ENCODE assay signal across 1 cellular context in the genomic region with DNA sequence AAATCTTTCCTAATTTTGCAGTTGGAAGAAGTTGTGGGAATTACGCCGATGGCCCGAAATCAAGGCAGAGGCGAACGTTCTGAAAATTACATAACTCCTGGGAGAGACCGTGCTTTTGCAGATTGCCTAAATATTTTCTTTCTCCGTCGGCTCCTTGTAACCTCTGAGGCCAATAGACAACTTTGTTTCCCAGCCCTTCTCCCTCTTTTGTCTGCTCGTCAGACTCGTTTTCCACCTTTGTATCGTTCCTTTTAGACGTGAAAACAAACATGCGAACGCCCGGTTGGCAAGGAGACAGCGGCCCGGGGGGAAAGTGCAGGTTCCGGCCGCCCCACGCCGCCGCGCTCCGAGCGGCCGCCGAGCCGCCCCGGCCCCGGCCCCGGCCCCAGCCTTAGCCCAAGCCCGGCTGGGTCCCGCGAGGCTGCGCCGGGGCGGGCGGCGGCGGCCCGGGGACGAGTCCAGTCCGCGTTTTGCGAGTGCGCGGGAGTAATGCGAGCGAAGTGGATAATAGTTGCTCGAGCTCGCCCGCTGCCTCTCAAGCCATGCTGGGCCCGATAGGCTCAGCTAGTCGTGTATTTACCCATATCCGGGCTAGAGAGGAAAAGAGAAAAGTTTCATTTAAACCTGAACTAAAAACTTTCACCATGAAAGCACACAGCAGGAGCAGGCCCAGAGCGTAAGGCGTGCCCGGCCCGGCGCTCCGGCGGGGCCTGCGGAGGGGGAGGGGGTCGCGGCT.
TF ChIP-seq lines count a peak whose summit lies in the region.

Gene ARID1B (plus strand): TSS at position 538 of the 736 bp plus-strand sequence. CDS start 303 bp downstream, outside the sequence.

TF ChIP-seq in HEK293, 187 proteins besides CTCF, POLR2A, EP300 and RAD21 (continued from another document and continues in another):
- TF ChIP-seq ZNF518A (tag by site-specific recombination; conservative IDR thresholded peaks at IDR 0.05; ENCODE audit: low read depth) = no peak
- TF ChIP-seq ZEB2 (tag by site-specific recombination; IDR thresholded peaks at IDR 0.05) = peak; percentile 52; the same call in 1 of the 2 replicates
- TF ChIP-seq, protein P1, sequence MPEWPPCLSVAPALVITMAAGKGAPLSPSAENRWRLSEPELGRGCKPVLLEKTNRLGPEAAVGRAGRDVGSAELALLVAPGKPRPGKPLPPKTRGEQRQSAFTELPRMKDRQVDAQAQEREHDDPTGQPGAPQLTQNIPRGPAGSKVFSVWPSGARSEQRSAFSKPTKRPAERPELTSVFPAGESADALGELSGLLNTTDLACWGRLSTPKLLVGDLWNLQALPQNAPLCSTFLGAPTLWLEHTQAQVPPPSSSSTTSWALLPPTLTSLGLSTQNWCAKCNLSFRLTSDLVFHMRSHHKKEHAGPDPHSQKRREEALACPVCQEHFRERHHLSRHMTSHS (tag by site-specific recombination; IDR thresholded peaks at IDR 0.05) = no peak
- TF ChIP-seq ZSCAN16 (tag by site-specific recombination; IDR thresholded peaks at IDR 0.05) = 0 out of 2 replicates have a peak, but pooled peaks have one; percentile 34
- peak; percentile 58 for TF ChIP-seq KLF16 (tag by site-specific recombination; IDR thresholded peaks at IDR 0.05)
- 0 out of 2 replicates have a peak, but pooled peaks have one; percentile 9 for TF ChIP-seq ZNF146 (tag by site-specific recombination; IDR thresholded peaks at IDR 0.05)
- TF ChIP-seq BCL11A (tag by site-specific recombination; IDR thresholded peaks at IDR 0.05; ENCODE audit: low read depth) = no peak
- TF ChIP-seq ZNF449 (tag by site-specific recombination; IDR thresholded peaks at IDR 0.05) = peak; percentile 32; the same call in 1 of the 2 replicates
- TF ChIP-seq ZXDB (tag by site-specific recombination; IDR thresholded peaks at IDR 0.05) = peak; percentile 30; the same call in 1 of the 2 replicates
- 0 out of 2 replicates have a peak, but pooled peaks have one; percentile 32 for TF ChIP-seq PBX3 (CRISPR knock-in tag; IDR thresholded peaks at IDR 0.05)
- TF ChIP-seq, protein P2, sequence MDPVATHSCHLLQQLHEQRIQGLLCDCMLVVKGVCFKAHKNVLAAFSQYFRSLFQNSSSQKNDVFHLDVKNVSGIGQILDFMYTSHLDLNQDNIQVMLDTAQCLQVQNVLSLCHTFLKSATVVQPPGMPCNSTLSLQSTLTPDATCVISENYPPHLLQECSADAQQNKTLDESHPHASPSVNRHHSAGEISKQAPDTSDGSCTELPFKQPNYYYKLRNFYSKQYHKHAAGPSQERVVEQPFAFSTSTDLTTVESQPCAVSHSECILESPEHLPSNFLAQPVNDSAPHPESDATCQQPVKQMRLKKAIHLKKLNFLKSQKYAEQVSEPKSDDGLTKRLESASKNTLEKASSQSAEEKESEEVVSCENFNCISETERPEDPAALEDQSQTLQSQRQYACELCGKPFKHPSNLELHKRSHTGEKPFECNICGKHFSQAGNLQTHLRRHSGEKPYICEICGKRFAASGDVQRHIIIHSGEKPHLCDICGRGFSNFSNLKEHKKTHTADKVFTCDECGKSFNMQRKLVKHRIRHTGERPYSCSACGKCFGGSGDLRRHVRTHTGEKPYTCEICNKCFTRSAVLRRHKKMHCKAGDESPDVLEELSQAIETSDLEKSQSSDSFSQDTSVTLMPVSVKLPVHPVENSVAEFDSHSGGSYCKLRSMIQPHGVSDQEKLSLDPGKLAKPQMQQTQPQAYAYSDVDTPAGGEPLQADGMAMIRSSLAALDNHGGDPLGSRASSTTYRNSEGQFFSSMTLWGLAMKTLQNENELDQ (tag by site-specific recombination; IDR thresholded peaks at IDR 0.05; ENCODE audit: low read depth) = no peak
- TF ChIP-seq ZBTB20 (tag by site-specific recombination; IDR thresholded peaks at IDR 0.05) = peak; percentile 62
- no peak for TF ChIP-seq ZNF132 (tag by site-specific recombination; IDR thresholded peaks at IDR 0.05; ENCODE audit: borderline replicate concordance)
- TF ChIP-seq, protein P3, sequence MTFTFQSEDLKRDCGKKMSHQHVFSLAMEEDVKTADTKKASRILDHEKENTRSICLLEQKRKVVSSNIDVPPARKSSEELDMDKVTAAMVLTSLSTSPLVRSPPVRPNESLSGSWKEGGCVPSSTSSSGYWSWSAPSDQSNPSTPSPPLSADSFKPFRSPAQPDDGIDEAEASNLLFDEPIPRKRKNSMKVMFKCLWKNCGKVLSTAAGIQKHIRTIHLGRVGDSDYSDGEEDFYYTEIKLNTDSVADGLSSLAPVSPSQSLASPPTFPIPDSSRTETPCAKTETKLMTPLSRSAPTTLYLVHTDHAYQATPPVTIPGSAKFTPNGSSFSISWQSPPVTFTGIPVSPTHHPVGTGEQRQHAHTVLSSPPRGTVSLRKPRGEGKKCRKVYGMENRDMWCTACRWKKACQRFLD (tag by site-specific recombination; IDR thresholded peaks at IDR 0.05) = no peak
- no peak for TF ChIP-seq ZNF140 (tag by site-specific recombination; IDR thresholded peaks at IDR 0.05)
- no peak for TF ChIP-seq ZNF707 (tag by site-specific recombination; IDR thresholded peaks at IDR 0.05)
- 0 out of 2 replicates have a peak, but pooled peaks have one; percentile 19 for TF ChIP-seq SP3 (tag by site-specific recombination; IDR thresholded peaks at IDR 0.05)
- TF ChIP-seq ZNF18 (tag by site-specific recombination; IDR thresholded peaks at IDR 0.05) = no peak
- TF ChIP-seq ZNF280D (tag by site-specific recombination; IDR thresholded peaks at IDR 0.05) = no peak
- TF ChIP-seq ZBTB8A (tag by site-specific recombination; IDR thresholded peaks at IDR 0.05) = peak; percentile 90
- TF ChIP-seq TSHZ1 (tag by site-specific recombination; IDR thresholded peaks at IDR 0.05; ENCODE audit: borderline replicate concordance) = no peak
- TF ChIP-seq, protein P4, sequence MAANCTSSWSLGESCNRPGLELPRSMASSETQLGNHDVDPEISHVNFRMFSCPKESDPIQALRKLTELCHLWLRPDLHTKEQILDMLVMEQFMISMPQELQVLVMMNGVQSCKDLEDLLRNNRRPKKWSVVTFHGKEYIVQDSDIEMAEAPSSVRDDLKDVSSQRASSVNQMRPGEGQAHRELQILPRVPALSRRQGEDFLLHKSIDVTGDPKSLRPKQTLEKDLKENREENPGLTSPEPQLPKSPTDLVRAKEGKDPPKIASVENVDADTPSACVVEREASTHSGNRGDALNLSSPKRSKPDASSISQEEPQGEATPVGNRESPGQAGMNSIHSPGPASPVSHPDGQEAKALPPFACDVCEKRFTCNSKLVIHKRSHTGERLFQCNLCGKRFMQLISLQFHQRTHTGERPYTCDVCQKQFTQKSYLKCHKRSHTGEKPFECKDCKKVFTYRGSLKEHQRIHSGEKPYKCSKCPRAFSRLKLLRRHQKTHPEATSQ (tag by site-specific recombination; IDR thresholded peaks at IDR 0.05) = no peak
- no peak for TF ChIP-seq WT1 (tag by site-specific recombination; IDR thresholded peaks at IDR 0.05)
- TF ChIP-seq ZNF600 (tag by site-specific recombination; IDR thresholded peaks at IDR 0.05) = 0 out of 2 replicates have a peak, but pooled peaks have one; percentile 10
